In genomic region chr10:17669185-17669872, GRCh38 we compare ENCODE assay signal across 10 cellular contexts. TPM values are rescaled to one million over a fixed set of nuclear protein-coding genes. Genes with fewer than 3 reads are reported as not detected.
DNase-seq lines count a peak whose midpoint lies in the region; ATAC-seq, FAIRE-seq and TF ChIP-seq lines count a peak whose summit lies in the region.
"Had no signal": no experiment of that assay in that cellular context is flagged by ENCODE, and none has a peak within 500 bp of the region (broad histone marks: within the 10 kb centered on the region; RNA-seq: fewer than 3 reads in every experiment).

No MANE protein-coding gene starts in this region.

- 87 to 89% methylated on average over 11 of the region's 11 CpGs for WGBS in pancreas, 2 donors

- H3K9ac ChIP-seq in colonic mucosa (ENCODE audit: low read depth in 2 of 2, low read length in 2 of 2): no peak overlapping the region

- H3K27ac ChIP-seq in pancreas (no peak overlapping the region), colonic mucosa (no peak overlapping the region)

- no peaks in the 10 kb centered on the region for H3K27me3 ChIP-seq in pancreas
- no peaks in the 10 kb centered on the region for H3K27me3 ChIP-seq in colonic mucosa

- H3K36me3 ChIP-seq in pancreas: no peaks in the 10 kb centered on the region
- no peaks in the 10 kb centered on the region for H3K36me3 ChIP-seq in colonic mucosa

- FAIRE-seq in pancreas (lab: Jason Lieb, UNC): peak; percentile 45
- FAIRE-seq: astrocyte, keratinocyte had no signal

- ATAC-seq in GM18873 (IDR thresholded peaks at IDR 0.05; ENCODE audit: low FRiP score, unreplicated experiment) (peak; percentile 58), HG02840 (IDR thresholded peaks at IDR 0.05; ENCODE audit: low FRiP score, unreplicated experiment) (peak; percentile 48), pancreas (no peak), left colon (no peak)

- peaks cover 38% of the 10 kb centered on the region for H3K4me1 Mint-ChIP-seq in activated CD4-positive, alpha-beta T cell treated with anti-CD3 and anti-CD28 coated beads, Interleukin-2, amount 10 ng/mL, durations not matched to agents 24 days and 14 days
- H3K4me1 Mint-ChIP-seq in HFFc6 (ENCODE audit: low read depth): peaks cover 97% of the 10 kb centered on the region

- peaks cover 18% of the 10 kb centered on the region for H3K36me3 Mint-ChIP-seq in activated CD4-positive, alpha-beta T cell treated with anti-CD3 and anti-CD28 coated beads, Interleukin-2, amount 10 ng/mL, durations not matched to agents 24 days and 14 days (ENCODE audit: low read depth)
- peaks cover 33% of the 10 kb centered on the region for H3K36me3 Mint-ChIP-seq in HFFc6 (ENCODE audit: low read depth)

- intact Hi-C loops in activated CD4-positive, alpha-beta T cell treated with anti-CD3 and anti-CD28 coated beads, Interleukin-2, amount 10 ng/mL, durations not matched to agents 24 days and 14 days (cut with micrococcal nuclease): loop anchor here (1.0 to 2.0 kb wide), 2 partner anchors 15 to 23 kb away; no protein-coding TSS in a partner anchor
- intact Hi-C loops in pancreas (cut with DNase I): no loop called here
- intact Hi-C loops in colonic mucosa (cut with DNase I): no loop called here
- intact Hi-C loops in left colon (cut with DNase I, micrococcal nuclease): no loop called here

- H3K4me1 ChIP-seq in pancreas (peaks cover 0 to 9% (median 6%) of the 10 kb centered on the region in 3 donors), colonic mucosa (no peaks in the 10 kb centered on the region)

- H3K9me3 ChIP-seq in pancreas: no peaks in the 10 kb centered on the region
- H3K9me3 ChIP-seq in colonic mucosa: no peaks in the 10 kb centered on the region

- DNase-seq in activated CD4-positive, alpha-beta T cell treated with anti-CD3 and anti-CD28 coated beads, Interleukin-2, amount 10 ng/mL, durations not matched to agents 24 days and 14 days: no peak
- DNase-seq in pancreas: no peak
- DNase-seq in HFFc6: no peak
- DNase-seq in colonic mucosa: no peak
- DNase-seq in NCI-H1436 treated with DMSO at 0.1 percent for 48 hours (lab: John Stamatoyannopoulos, UW): no peak
- DNase-seq in left colon: no peak

- no peaks in the 10 kb centered on the region for H3K27me3 Mint-ChIP-seq in activated CD4-positive, alpha-beta T cell treated with anti-CD3 and anti-CD28 coated beads, Interleukin-2, amount 10 ng/mL, durations not matched to agents 24 days and 14 days
- no peaks in the 10 kb centered on the region; the same call in 1 of the 2 replicates for H3K27me3 Mint-ChIP-seq in HFFc6 (ENCODE audit: insufficient read depth)

- peak overlapping the region; percentile 70 for H3K4me3 Mint-ChIP-seq in activated CD4-positive, alpha-beta T cell treated with anti-CD3 and anti-CD28 coated beads, Interleukin-2, amount 10 ng/mL, durations not matched to agents 24 days and 14 days
- H3K4me3 Mint-ChIP-seq in HFFc6: no peak overlapping the region

- no peaks in the 10 kb centered on the region for H3K9me3 Mint-ChIP-seq in activated CD4-positive, alpha-beta T cell treated with anti-CD3 and anti-CD28 coated beads, Interleukin-2, amount 10 ng/mL, durations not matched to agents 24 days and 14 days
- H3K9me3 Mint-ChIP-seq in HFFc6: no peaks in the 10 kb centered on the region

- peak overlapping the region; percentile 86 for H3K27ac Mint-ChIP-seq in activated CD4-positive, alpha-beta T cell treated with anti-CD3 and anti-CD28 coated beads, Interleukin-2, amount 10 ng/mL, durations not matched to agents 24 days and 14 days
- no peak overlapping the region for H3K27ac Mint-ChIP-seq in HFFc6

- H3K4me3 ChIP-seq in pancreas (no peak overlapping the region), colonic mucosa (no peak overlapping the region)

- no peak for TF ChIP-seq CTCF in pancreas (IDR thresholded peaks at IDR 0.05)
- TF ChIP-seq CTCF in HFFc6 (IDR thresholded peaks at IDR 0.05): no peak
- TF ChIP-seq CTCF in colonic mucosa (IDR thresholded peaks at IDR 0.05): no peak

RNA-seq across cellular contexts. Expression of gene STAM, which starts 25.4 kb away (rescaled TPM):
- 22.2 and 25.0 TPM in 2 replicates for total RNA-seq in activated CD4-positive, alpha-beta T cell treated with anti-CD3 and anti-CD28 coated beads, Interleukin-2, amount 10 ng/mL, durations not matched to agents 24 days and 14 days
- 10 to 100 TPM in 4 of 6 donors, 1 to 10 TPM in 2; 8.4 to 15.4 (median 12.2) TPM for total RNA-seq in pancreas
- polyA plus RNA-seq in pancreas: 1 to 10 TPM; 5.4 to 7.7 TPM
- 10 to 100 TPM; 37.8 to 46.9 (median 43.2) TPM for total RNA-seq in HFFc6 (2021; fragmentation: NEBNext Ultra II Directional; extraction: Animal tissue kit (Norgen Biotek cat#: 25700))
- 10 to 100 TPM; 16.5 to 16.8 TPM for total RNA-seq in colonic mucosa
- 10 to 100 TPM; 15.9 to 19.4 TPM for total RNA-seq in left colon

RNA-seq across cellular contexts. Expression of gene HACD1, which starts 52.2 kb away (rescaled TPM):
- total RNA-seq in activated CD4-positive, alpha-beta T cell treated with anti-CD3 and anti-CD28 coated beads, Interleukin-2, amount 10 ng/mL, durations not matched to agents 24 days and 14 days: 1.1 and 1.2 TPM in 2 replicates
- total RNA-seq in pancreas (1 to 10 TPM in 4 of 6 donors, under 1 TPM in 2; 0.46 to 8.2 (median 2.8) TPM), colonic mucosa (10 to 100 TPM in 1 of 2 donors, 1 to 10 TPM in 1; 3.4 to 16.6 TPM), left colon (1 to 10 TPM; 3.2 to 6.1 TPM)
- 1 to 10 TPM; 3.7 to 6.0 TPM for polyA plus RNA-seq in pancreas
- 100 to 1,000 TPM in 3 of 6 experiments, 10 to 100 TPM in 3; 84.6 to 138 (median 100) TPM for total RNA-seq in HFFc6 (2021; fragmentation: NEBNext Ultra II Directional; extraction: Animal tissue kit (Norgen Biotek cat#: 25700))

Comparison
In these comparisons a context has a peak if more than half of its experiments do, and no peak if none do; other contexts are left out.
1. ATAC-seq: peak in GM18873 (single experiment) and HG02840 (single experiment); none in pancreas (0 of 4) and left colon (single experiment).
2. RNA of gene HACD1, which starts 52.2 kb away (total RNA-seq): 84.6 to 138 TPM in HFFc6; 3.4 to 16.6 TPM in colonic mucosa, 3.2 to 6.1 TPM in left colon, 0.46 to 8.2 TPM in pancreas and 1.1 to 1.2 TPM in activated CD4-positive, alpha-beta T cell treated with anti-CD3 and anti-CD28 coated beads, Interleukin-2, amount 10 ng/mL, durations not matched to agents 24 days and 14 days; every median in the first group is over 4 times any median in the second.